ENCODE assay signal across 1 cellular context in the genomic region with DNA sequence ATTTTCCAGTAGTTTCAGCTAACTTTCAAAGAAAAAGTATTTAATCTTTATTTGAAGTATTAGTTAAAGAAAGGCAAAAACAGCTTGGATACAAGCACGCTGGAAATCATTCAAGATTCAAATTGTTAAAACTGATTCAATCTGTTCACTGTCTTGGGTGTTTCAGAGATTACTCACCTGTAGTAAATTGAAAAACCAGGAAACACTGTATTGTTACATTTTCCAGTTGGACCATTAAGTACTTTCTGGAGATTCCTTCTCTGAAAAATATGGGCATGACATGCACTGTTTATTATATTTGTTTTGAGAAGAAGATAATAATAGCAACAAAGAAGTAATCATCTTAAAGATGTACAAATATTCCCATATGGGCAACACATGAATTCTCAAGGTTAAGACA.
TF ChIP-seq lines count a peak whose summit lies in the region.

No MANE protein-coding gene starts in this region.

TF ChIP-seq in GM23338, 12 proteins besides CTCF, POLR2A, EP300 and RAD21:
- TF ChIP-seq, protein P1, sequence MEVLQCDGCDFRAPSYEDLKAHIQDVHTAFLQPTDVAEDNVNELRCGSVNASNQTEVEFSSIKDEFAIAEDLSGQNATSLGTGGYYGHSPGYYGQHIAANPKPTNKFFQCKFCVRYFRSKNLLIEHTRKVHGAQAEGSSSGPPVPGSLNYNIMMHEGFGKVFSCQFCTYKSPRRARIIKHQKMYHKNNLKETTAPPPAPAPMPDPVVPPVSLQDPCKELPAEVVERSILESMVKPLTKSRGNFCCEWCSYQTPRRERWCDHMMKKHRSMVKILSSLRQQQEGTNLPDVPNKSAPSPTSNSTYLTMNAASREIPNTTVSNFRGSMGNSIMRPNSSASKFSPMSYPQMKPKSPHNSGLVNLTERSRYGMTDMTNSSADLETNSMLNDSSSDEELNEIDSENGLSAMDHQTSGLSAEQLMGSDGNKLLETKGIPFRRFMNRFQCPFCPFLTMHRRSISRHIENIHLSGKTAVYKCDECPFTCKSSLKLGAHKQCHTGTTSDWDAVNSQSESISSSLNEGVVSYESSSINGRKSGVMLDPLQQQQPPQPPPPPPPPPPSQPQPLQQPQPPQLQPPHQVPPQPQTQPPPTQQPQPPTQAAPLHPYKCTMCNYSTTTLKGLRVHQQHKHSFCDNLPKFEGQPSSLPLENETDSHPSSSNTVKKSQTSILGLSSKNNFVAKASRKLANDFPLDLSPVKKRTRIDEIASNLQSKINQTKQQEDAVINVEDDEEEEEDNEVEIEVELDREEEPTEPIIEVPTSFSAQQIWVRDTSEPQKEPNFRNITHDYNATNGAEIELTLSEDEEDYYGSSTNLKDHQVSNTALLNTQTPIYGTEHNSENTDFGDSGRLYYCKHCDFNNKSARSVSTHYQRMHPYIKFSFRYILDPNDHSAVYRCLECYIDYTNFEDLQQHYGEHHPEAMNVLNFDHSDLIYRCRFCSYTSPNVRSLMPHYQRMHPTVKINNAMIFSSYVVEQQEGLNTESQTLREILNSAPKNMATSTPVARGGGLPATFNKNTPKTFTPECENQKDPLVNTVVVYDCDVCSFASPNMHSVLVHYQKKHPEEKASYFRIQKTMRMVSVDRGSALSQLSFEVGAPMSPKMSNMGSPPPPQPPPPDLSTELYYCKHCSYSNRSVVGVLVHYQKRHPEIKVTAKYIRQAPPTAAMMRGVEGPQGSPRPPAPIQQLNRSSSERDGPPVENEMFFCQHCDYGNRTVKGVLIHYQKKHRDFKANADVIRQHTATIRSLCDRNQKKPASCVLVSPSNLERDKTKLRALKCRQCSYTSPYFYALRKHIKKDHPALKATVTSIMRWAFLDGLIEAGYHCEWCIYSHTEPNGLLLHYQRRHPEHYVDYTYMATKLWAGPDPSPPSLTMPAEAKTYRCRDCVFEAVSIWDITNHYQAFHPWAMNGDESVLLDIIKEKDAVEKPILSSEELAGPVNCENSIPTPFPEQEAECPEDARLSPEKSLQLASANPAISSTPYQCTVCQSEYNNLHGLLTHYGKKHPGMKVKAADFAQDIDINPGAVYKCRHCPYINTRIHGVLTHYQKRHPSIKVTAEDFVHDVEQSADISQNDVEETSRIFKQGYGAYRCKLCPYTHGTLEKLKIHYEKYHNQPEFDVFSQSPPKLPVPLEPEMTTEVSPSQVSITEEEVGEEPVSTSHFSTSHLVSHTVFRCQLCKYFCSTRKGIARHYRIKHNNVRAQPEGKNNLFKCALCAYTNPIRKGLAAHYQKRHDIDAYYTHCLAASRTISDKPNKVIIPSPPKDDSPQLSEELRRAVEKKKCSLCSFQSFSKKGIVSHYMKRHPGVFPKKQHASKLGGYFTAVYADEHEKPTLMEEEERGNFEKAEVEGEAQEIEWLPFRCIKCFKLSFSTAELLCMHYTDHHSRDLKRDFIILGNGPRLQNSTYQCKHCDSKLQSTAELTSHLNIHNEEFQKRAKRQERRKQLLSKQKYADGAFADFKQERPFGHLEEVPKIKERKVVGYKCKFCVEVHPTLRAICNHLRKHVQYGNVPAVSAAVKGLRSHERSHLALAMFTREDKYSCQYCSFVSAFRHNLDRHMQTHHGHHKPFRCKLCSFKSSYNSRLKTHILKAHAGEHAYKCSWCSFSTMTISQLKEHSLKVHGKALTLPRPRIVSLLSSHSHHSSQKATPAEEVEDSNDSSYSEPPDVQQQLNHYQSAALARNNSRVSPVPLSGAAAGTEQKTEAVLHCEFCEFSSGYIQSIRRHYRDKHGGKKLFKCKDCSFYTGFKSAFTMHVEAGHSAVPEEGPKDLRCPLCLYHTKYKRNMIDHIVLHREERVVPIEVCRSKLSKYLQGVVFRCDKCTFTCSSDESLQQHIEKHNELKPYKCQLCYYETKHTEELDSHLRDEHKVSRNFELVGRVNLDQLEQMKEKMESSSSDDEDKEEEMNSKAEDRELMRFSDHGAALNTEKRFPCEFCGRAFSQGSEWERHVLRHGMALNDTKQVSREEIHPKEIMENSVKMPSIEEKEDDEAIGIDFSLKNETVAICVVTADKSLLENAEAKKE (CRISPR knock-in tag; IDR thresholded peaks at IDR 0.05), result no peak
- TF ChIP-seq NANOG (IDR thresholded peaks at IDR 0.05; ENCODE audit: borderline replicate concordance), result no peak
